9 cellular contexts compared by ENCODE assay signal in genomic region chr15:78915341-78916087, GRCh38. TPM values are rescaled to one million over a fixed set of nuclear protein-coding genes. Genes with fewer than 3 reads are reported as not detected.
DNase-seq lines count a peak whose midpoint lies in the region; ATAC-seq and TF ChIP-seq lines count a peak whose summit lies in the region.
"Had no signal": no experiment of that assay in that cellular context is flagged by ENCODE, and none has a peak within 500 bp of the region (broad histone marks: within the 10 kb centered on the region; RNA-seq: fewer than 3 reads in every experiment).

No MANE protein-coding gene starts in this region.

- H2BK120ac ChIP-seq in mesenchymal stem cell (ENCODE audit: low read depth, low read length), result no peak overlapping the region

- H3K27ac ChIP-seq in mesenchymal stem cell (ENCODE audit: low read length, poor library complexity, severe bottlenecking) (no peak overlapping the region), upper lobe of left lung (peak overlapping the region in 3 of 4 donors; percentile 25 to 45 (median 44))

- peak overlapping the region in 1 of 2 experiments; percentile 26 for H3K14ac ChIP-seq in mesenchymal stem cell (ENCODE audit: low read length in 2 of 2)

- H4K91ac ChIP-seq in mesenchymal stem cell (ENCODE audit: low read length), result no peak overlapping the region

- H3K79me1 ChIP-seq in mesenchymal stem cell (replicated peaks; ENCODE audit: low read length, poor library complexity, severe bottlenecking), result peaks cover 25% of the 10 kb centered on the region

- peaks cover 61% of the 10 kb centered on the region for H3K36me3 Mint-ChIP-seq in activated CD4-positive, alpha-beta memory T cell treated with anti-CD3 and anti-CD28 coated beads, Interleukin-2, amount 10 ng/mL, durations not matched to agents 7 days and 5 days (ENCODE audit: low read depth)
- H3K36me3 Mint-ChIP-seq in activated CD4-positive, alpha-beta memory T cell treated with anti-CD3 and anti-CD28 coated beads for 36 hours, result peaks cover 21% of the 10 kb centered on the region
- peaks cover 28% of the 10 kb centered on the region for H3K36me3 Mint-ChIP-seq in chondrocyte (ENCODE audit: low read depth)

- no peak for TF ChIP-seq EP300 in upper lobe of left lung (IDR thresholded peaks at IDR 0.05)

- TF ChIP-seq CTCF in chondrocyte (IDR thresholded peaks at IDR 0.05) (no peak), upper lobe of left lung (IDR thresholded peaks at IDR 0.05) (no peak)

- H3K18ac ChIP-seq in mesenchymal stem cell (ENCODE audit: low read depth in 1 of 2, low read length in 2 of 2), result no peak overlapping the region

- no peak overlapping the region for H3K4ac ChIP-seq in mesenchymal stem cell (ENCODE audit: low read depth in 1 of 2, low read length in 2 of 2)

- H2AK5ac ChIP-seq in mesenchymal stem cell (ENCODE audit: low read length, severe bottlenecking), result no peak overlapping the region

- ATAC-seq in upper lobe of left lung (ENCODE audit: low FRiP score in 2 of 2), result peak; percentile 76 to 79
- ATAC-seq in GM21529 (IDR thresholded peaks at IDR 0.05; ENCODE audit: unreplicated experiment), result no peak
- ATAC-seq in HG03196 (IDR thresholded peaks at IDR 0.05; ENCODE audit: unreplicated experiment), result no peak

- H3K4me1 ChIP-seq in mesenchymal stem cell (ENCODE audit: control insufficient read depth, insufficient read depth, low read depth, low read length), result peaks cover 17% of the 10 kb centered on the region
- peaks cover 24 to 46% (median 40%) of the 10 kb centered on the region in 4 donors for H3K4me1 ChIP-seq in upper lobe of left lung

- H3K9me3 Mint-ChIP-seq in activated CD4-positive, alpha-beta memory T cell treated with anti-CD3 and anti-CD28 coated beads, Interleukin-2, amount 10 ng/mL, durations not matched to agents 7 days and 5 days, result no peaks in the 10 kb centered on the region
- no peaks in the 10 kb centered on the region for H3K9me3 Mint-ChIP-seq in activated CD4-positive, alpha-beta memory T cell treated with anti-CD3 and anti-CD28 coated beads for 36 hours
- H3K9me3 Mint-ChIP-seq in chondrocyte (ENCODE audit: low read depth), result no peaks in the 10 kb centered on the region

- H2BK15ac ChIP-seq in mesenchymal stem cell (ENCODE audit: low read depth, poor library complexity, severe bottlenecking), result no peak overlapping the region

- H3K23ac ChIP-seq in mesenchymal stem cell (ENCODE audit: low read length in 2 of 2), result no peak overlapping the region

- no peak overlapping the region for H3K4me3 ChIP-seq in mesenchymal stem cell (ENCODE audit: insufficient read depth in 1 of 2, low read depth in 1 of 2, low read length in 2 of 2)
- H3K4me3 ChIP-seq in upper lobe of left lung, result no peak overlapping the region

- peak overlapping the region; percentile 4 for H3K9ac ChIP-seq in mesenchymal stem cell (ENCODE audit: low read length)

- H3K27me3 ChIP-seq in mesenchymal stem cell (ENCODE audit: control insufficient read depth in 1 of 2, insufficient read depth in 1 of 2, low read length in 2 of 2), result no peaks in the 10 kb centered on the region
- H3K27me3 ChIP-seq in upper lobe of left lung, result no peaks in the 10 kb centered on the region

- peaks cover 23% of the 10 kb centered on the region for H3K4me1 Mint-ChIP-seq in activated CD4-positive, alpha-beta memory T cell treated with anti-CD3 and anti-CD28 coated beads, Interleukin-2, amount 10 ng/mL, durations not matched to agents 7 days and 5 days
- peaks cover 8% of the 10 kb centered on the region for H3K4me1 Mint-ChIP-seq in activated CD4-positive, alpha-beta memory T cell treated with anti-CD3 and anti-CD28 coated beads for 36 hours (ENCODE audit: low read depth)
- peaks cover 26% of the 10 kb centered on the region for H3K4me1 Mint-ChIP-seq in chondrocyte (ENCODE audit: low read depth)

- CTCF ChIA-PET in activated CD4-positive, alpha-beta memory T cell treated with anti-CD3 and anti-CD28 coated beads, Interleukin-2, amount 10 ng/mL, durations not matched to agents 7 days and 5 days (lab: Charles Lee), result interaction anchor here (0.8 to 1.6 kb wide), 2 partner anchors 8 to 110 kb away, joined by 3 read pairs; no protein-coding TSS in a partner anchor
- CTCF ChIA-PET in activated CD4-positive, alpha-beta memory T cell treated with anti-CD3 and anti-CD28 coated beads for 36 hours (lab: Charles Lee), result interaction anchor here (0.8 to 1.1 kb wide), 2 partner anchors 64 to 269 kb away, joined by 3 to 4 read pairs; no protein-coding TSS in a partner anchor

- no peak overlapping the region for H2BK5ac ChIP-seq in mesenchymal stem cell (ENCODE audit: low read depth, low read length, poor library complexity, severe bottlenecking)

- POLR2A ChIA-PET in activated CD4-positive, alpha-beta memory T cell treated with anti-CD3 and anti-CD28 coated beads, Interleukin-2, amount 10 ng/mL, durations not matched to agents 7 days and 5 days (lab: Charles Lee), result interaction anchor here (0.6 to 1.4 kb wide), 3 partner anchors 10 to 29 kb away, joined by 3 read pairs; partner anchors contain the start of gene CTSH
- POLR2A ChIA-PET in activated CD4-positive, alpha-beta memory T cell treated with anti-CD3 and anti-CD28 coated beads for 36 hours (lab: Charles Lee), result interaction anchor here (0.9 kb wide), 1 partner anchor 9 kb away, joined by 3 read pairs; no protein-coding TSS in a partner anchor

- H3K4me2 ChIP-seq in mesenchymal stem cell (ENCODE audit: low read length, poor library complexity, severe bottlenecking), result no peak overlapping the region

- peak overlapping the region; percentile 57 for H4K8ac ChIP-seq in mesenchymal stem cell (ENCODE audit: low read length)

- no peak for DNase-seq in activated CD4-positive, alpha-beta memory T cell treated with anti-CD3 and anti-CD28 coated beads, Interleukin-2, amount 10 ng/mL, durations not matched to agents 7 days and 5 days
- no peak for DNase-seq in activated CD4-positive, alpha-beta memory T cell treated with anti-CD3 and anti-CD28 coated beads for 36 hours
- DNase-seq in chondrocyte (ENCODE audit: low spot score) (no peak), mesenchymal stem cell (no peak), upper lobe of left lung (peak in 1 of 2 donors; percentile 78)
- no peak for DNase-seq in activated CD4-positive, CD25-positive, alpha-beta regulatory T cell treated with anti-CD3 and anti-CD28 coated beads, Interleukin-2, amount 50 U/mL, for 72 hours
- DNase-seq: NCI-H748 treated with DMSO at 0.1 percent for 48 hours had no signal

- H3K27me3 Mint-ChIP-seq in activated CD4-positive, alpha-beta memory T cell treated with anti-CD3 and anti-CD28 coated beads, Interleukin-2, amount 10 ng/mL, durations not matched to agents 7 days and 5 days, result no peaks in the 10 kb centered on the region
- no peaks in the 10 kb centered on the region for H3K27me3 Mint-ChIP-seq in activated CD4-positive, alpha-beta memory T cell treated with anti-CD3 and anti-CD28 coated beads for 36 hours
- H3K27me3 Mint-ChIP-seq in chondrocyte (ENCODE audit: low read depth), result no peaks in the 10 kb centered on the region

- peak overlapping the region in 1 of 2 experiments; percentile 15 for H2BK12ac ChIP-seq in mesenchymal stem cell (ENCODE audit: low read length in 2 of 2)

- no peak overlapping the region for H2AFZ ChIP-seq in mesenchymal stem cell (ENCODE audit: low read depth, low read length)

- H3K27ac Mint-ChIP-seq in activated CD4-positive, alpha-beta memory T cell treated with anti-CD3 and anti-CD28 coated beads, Interleukin-2, amount 10 ng/mL, durations not matched to agents 7 days and 5 days, result peak overlapping the region; percentile 18
- no peak overlapping the region for H3K27ac Mint-ChIP-seq in activated CD4-positive, alpha-beta memory T cell treated with anti-CD3 and anti-CD28 coated beads for 36 hours
- peak overlapping the region; percentile 59 for H3K27ac Mint-ChIP-seq in chondrocyte (ENCODE audit: unreplicated experiment)

- H3K4me3 Mint-ChIP-seq in activated CD4-positive, alpha-beta memory T cell treated with anti-CD3 and anti-CD28 coated beads, Interleukin-2, amount 10 ng/mL, durations not matched to agents 7 days and 5 days, result no peak overlapping the region
- no peak overlapping the region for H3K4me3 Mint-ChIP-seq in activated CD4-positive, alpha-beta memory T cell treated with anti-CD3 and anti-CD28 coated beads for 36 hours
- no peak overlapping the region for H3K4me3 Mint-ChIP-seq in chondrocyte (ENCODE audit: unreplicated experiment)

- peak in 1 of 4 donors; percentile 30 for TF ChIP-seq POLR2A in upper lobe of left lung (IDR thresholded peaks at IDR 0.05)

- WGBS in mesenchymal stem cell, result 87% methylated on average over 12 of the region's 12 CpGs
- 78 to 83% methylated on average over 12 of the region's 12 CpGs for WGBS in upper lobe of left lung, 2 donors

- H3K9me3 ChIP-seq in mesenchymal stem cell (ENCODE audit: control insufficient read depth, low read length) (no peaks in the 10 kb centered on the region), upper lobe of left lung (no peaks in the 10 kb centered on the region)

- intact Hi-C loops in activated CD4-positive, alpha-beta memory T cell treated with anti-CD3 and anti-CD28 coated beads for 36 hours (cut with micrococcal nuclease), result no loop called here

- H3K36me3 ChIP-seq in mesenchymal stem cell (ENCODE audit: control insufficient read depth in 1 of 2, insufficient read depth in 2 of 2, low read depth in 1 of 2, low read length in 2 of 2) (peaks cover 52 to 62% of the 10 kb centered on the region in 2 experiments), upper lobe of left lung (peaks cover 0 to 73% (median 27%) of the 10 kb centered on the region in 4 donors)

RNA-seq across cellular contexts. Expression of gene CTSH, which starts 29.3 kb away (rescaled TPM):
- total RNA-seq in activated CD4-positive, alpha-beta memory T cell treated with anti-CD3 and anti-CD28 coated beads, Interleukin-2, amount 10 ng/mL, durations not matched to agents 7 days and 5 days, result 100 to 1,000 TPM; 257 to 273 TPM
- 100 to 1,000 TPM; 127 to 132 TPM for total RNA-seq in activated CD4-positive, alpha-beta memory T cell treated with anti-CD3 and anti-CD28 coated beads for 36 hours
- total RNA-seq in chondrocyte (12.0 to 22.5 TPM (median 22.0 TPM) in 3 replicates), upper lobe of left lung (1,000 to 10,000 TPM in 4 of 6 donors, 100 to 1,000 TPM in 2; 699 to 3,907 (median 1,498) TPM)
- polyA plus RNA-seq in mesenchymal stem cell (2013, experiment 1 of 2), result 28.4 TPM
- polyA plus RNA-seq in mesenchymal stem cell (2013, experiment 2 of 2), result 29.4 TPM

RNA-seq across cellular contexts. Expression of gene MORF4L1, which starts 42.8 kb away (rescaled TPM):
- total RNA-seq in activated CD4-positive, alpha-beta memory T cell treated with anti-CD3 and anti-CD28 coated beads, Interleukin-2, amount 10 ng/mL, durations not matched to agents 7 days and 5 days, result 100 to 1,000 TPM; 278 to 280 TPM
- 100 to 1,000 TPM; 262 TPM for total RNA-seq in activated CD4-positive, alpha-beta memory T cell treated with anti-CD3 and anti-CD28 coated beads for 36 hours
- total RNA-seq in chondrocyte, result 491 to 545 TPM (median 512 TPM) in 3 replicates
- polyA plus RNA-seq in mesenchymal stem cell (2013, experiment 1 of 2), result 560 TPM
- 524 TPM for polyA plus RNA-seq in mesenchymal stem cell (2013, experiment 2 of 2)
- 100 to 1,000 TPM; 202 to 462 (median 292) TPM for total RNA-seq in upper lobe of left lung

Comparison
In these comparisons a context has a peak if more than half of its experiments do, and no peak if none do; other contexts are left out.
1. ATAC-seq: peak in upper lobe of left lung (2 of 2); none in GM21529 (single experiment) and HG03196 (single experiment).